ENCODE assay signal across 8 cellular contexts in the genomic region with DNA sequence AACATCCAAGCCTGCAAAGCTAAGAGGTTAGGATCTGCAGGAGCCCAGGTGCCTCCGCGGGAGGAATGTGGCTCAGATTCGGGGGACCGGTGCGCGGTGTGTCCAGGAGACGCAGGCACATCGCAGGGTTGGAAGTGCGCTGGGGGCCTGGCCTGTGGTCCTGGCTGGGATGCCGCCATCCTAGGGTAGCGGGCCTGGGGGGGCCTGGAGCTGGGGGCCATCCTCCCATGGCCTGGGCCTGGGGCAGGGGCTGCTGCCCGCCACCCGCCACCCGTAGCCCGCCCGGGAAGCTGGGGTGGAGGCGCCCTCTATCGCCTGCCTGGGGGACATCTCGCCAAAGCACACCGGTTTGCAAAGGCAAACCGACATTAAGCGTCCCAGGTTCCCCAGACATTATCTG.
DNase-seq lines count a peak whose midpoint lies in the region; ATAC-seq and TF ChIP-seq lines count a peak whose summit lies in the region.

No MANE protein-coding gene starts in this region.

- no peaks in the 10 kb centered on the region for H3K36me3 Mint-ChIP-seq in activated T-cell treated with anti-CD3 and anti-CD28 coated beads, Interleukin-2, amount 50 U/mL, for 24 hours (ENCODE audit: low read depth)
- no peaks in the 10 kb centered on the region for H3K36me3 Mint-ChIP-seq in activated naive CD8-positive, alpha-beta T cell treated with anti-CD3 and anti-CD28 coated beads, Interleukin-2, amount 10 ng/mL, durations not matched to agents 7 days and 5 days

- H3K4me3 Mint-ChIP-seq in activated T-cell treated with anti-CD3 and anti-CD28 coated beads, Interleukin-2, amount 50 U/mL, for 24 hours = no peak overlapping the region
- no peak overlapping the region for H3K4me3 Mint-ChIP-seq in activated naive CD8-positive, alpha-beta T cell treated with anti-CD3 and anti-CD28 coated beads, Interleukin-2, amount 10 ng/mL, durations not matched to agents 7 days and 5 days

- H3K4me1 ChIP-seq in tibial artery = peaks cover 0 to 61% (median 35%) of the 10 kb centered on the region in 4 donors

- no peak overlapping the region for H3K27ac Mint-ChIP-seq in activated T-cell treated with anti-CD3 and anti-CD28 coated beads, Interleukin-2, amount 50 U/mL, for 24 hours
- H3K27ac Mint-ChIP-seq in activated naive CD8-positive, alpha-beta T cell treated with anti-CD3 and anti-CD28 coated beads, Interleukin-2, amount 10 ng/mL, durations not matched to agents 7 days and 5 days = no peak overlapping the region

- peak; percentile 5 for DNase-seq in activated T-cell treated with anti-CD3 and anti-CD28 coated beads for 4 hours
- no peak for DNase-seq in activated T-cell treated with anti-CD3 and anti-CD28 coated beads, Interleukin-2, amount 50 U/mL, for 24 hours
- peak; percentile 36 for DNase-seq in activated naive CD8-positive, alpha-beta T cell treated with anti-CD3 and anti-CD28 coated beads, Interleukin-2, amount 10 ng/mL, durations not matched to agents 7 days and 5 days
- DNase-seq in iPS DF 4.7 (ENCODE audit: extremely low read depth, low spot score) = peak; percentile 3
- no peak for DNase-seq in tibial artery
- DNase-seq in central memory CD4-positive, alpha-beta T cell = no peak

- H3K9me3 Mint-ChIP-seq in activated T-cell treated with anti-CD3 and anti-CD28 coated beads, Interleukin-2, amount 50 U/mL, for 24 hours = no peaks in the 10 kb centered on the region
- H3K9me3 Mint-ChIP-seq in activated naive CD8-positive, alpha-beta T cell treated with anti-CD3 and anti-CD28 coated beads, Interleukin-2, amount 10 ng/mL, durations not matched to agents 7 days and 5 days = no peaks in the 10 kb centered on the region

- H3K27me3 Mint-ChIP-seq in activated T-cell treated with anti-CD3 and anti-CD28 coated beads, Interleukin-2, amount 50 U/mL, for 24 hours = peaks cover 13% of the 10 kb centered on the region
- H3K27me3 Mint-ChIP-seq in activated naive CD8-positive, alpha-beta T cell treated with anti-CD3 and anti-CD28 coated beads, Interleukin-2, amount 10 ng/mL, durations not matched to agents 7 days and 5 days = no peaks in the 10 kb centered on the region

- peak overlapping the region in 1 of 2 donors; percentile 0 for H3K4me3 ChIP-seq in tibial artery

- no peak for ATAC-seq in activated naive CD8-positive, alpha-beta T cell treated with anti-CD3 and anti-CD28 coated beads, Interleukin-2, amount 10 ng/mL, durations not matched to agents 7 days and 5 days (ENCODE audit: low read depth)
- no peak for ATAC-seq in HG03108 (IDR thresholded peaks at IDR 0.05; ENCODE audit: unreplicated experiment)
- ATAC-seq in GM18502 (IDR thresholded peaks at IDR 0.05; ENCODE audit: poor library complexity, unreplicated experiment) = no peak

- no peaks in the 10 kb centered on the region for H3K36me3 ChIP-seq in tibial artery

- H3K9me3 ChIP-seq in tibial artery = no peaks in the 10 kb centered on the region

- POLR2A ChIA-PET in activated naive CD8-positive, alpha-beta T cell treated with anti-CD3 and anti-CD28 coated beads, Interleukin-2, amount 10 ng/mL, durations not matched to agents 7 days and 5 days (lab: Charles Lee) = no interaction called here

- no peaks in the 10 kb centered on the region for H3K27me3 ChIP-seq in tibial artery

- intact Hi-C loops in tibial artery (cut with DNase I; ENCODE audit: low total_unique reads) = loop anchor here (5.0 kb wide), 1 partner anchor 222 kb away; no protein-coding TSS in a partner anchor

- peak overlapping the region in 1 of 2 donors; percentile 41 for H3K27ac ChIP-seq in tibial artery

- H3K4me1 Mint-ChIP-seq in activated T-cell treated with anti-CD3 and anti-CD28 coated beads, Interleukin-2, amount 50 U/mL, for 24 hours (ENCODE audit: low read depth) = no peaks in the 10 kb centered on the region
- no peaks in the 10 kb centered on the region for H3K4me1 Mint-ChIP-seq in activated naive CD8-positive, alpha-beta T cell treated with anti-CD3 and anti-CD28 coated beads, Interleukin-2, amount 10 ng/mL, durations not matched to agents 7 days and 5 days

- peak; percentile 82 to 85 for TF ChIP-seq CTCF in tibial artery (IDR thresholded peaks at IDR 0.05)

Comparison
In these comparisons a context has a peak if more than half of its experiments do, and no peak if none do; other contexts are left out.
1. DNase-seq: peak in activated T-cell treated with anti-CD3 and anti-CD28 coated beads for 4 hours (single experiment), activated naive CD8-positive, alpha-beta T cell treated with anti-CD3 and anti-CD28 coated beads, Interleukin-2, amount 10 ng/mL, durations not matched to agents 7 days and 5 days (single experiment) and iPS DF 4.7 (single experiment); none in activated T-cell treated with anti-CD3 and anti-CD28 coated beads, Interleukin-2, amount 50 U/mL, for 24 hours (single experiment), tibial artery (0 of 2) and central memory CD4-positive, alpha-beta T cell (single experiment).